Comparison of ENCODE assay signal across 1 cellular context in genomic region chr16:19135896-19136438, GRCh38.
TF ChIP-seq lines count a peak whose summit lies in the region.

No MANE protein-coding gene starts in this region.

TF ChIP-seq in HepG2, 621 proteins besides CTCF, POLR2A, EP300 and RAD21 (continued from another document and continues in another):
- no peak for TF ChIP-seq ZUFSP (CRISPR knock-in tag; IDR thresholded peaks at IDR 0.05; ENCODE audit: borderline replicate concordance)
- TF ChIP-seq SAP130 (CRISPR knock-in tag; IDR thresholded peaks at IDR 0.05; ENCODE audit: low read depth) = peak; percentile 35; the same call in 1 of the 2 replicates
- no peak for TF ChIP-seq ZNF530 (CRISPR knock-in tag; IDR thresholded peaks at IDR 0.05; ENCODE audit: low read depth)
- no peak for TF ChIP-seq ZNF878 (CRISPR knock-in tag; IDR thresholded peaks at IDR 0.05)
- TF ChIP-seq ZNF570 (CRISPR knock-in tag; IDR thresholded peaks at IDR 0.05; ENCODE audit: borderline replicate concordance) = no peak
- TF ChIP-seq, protein P1, sequence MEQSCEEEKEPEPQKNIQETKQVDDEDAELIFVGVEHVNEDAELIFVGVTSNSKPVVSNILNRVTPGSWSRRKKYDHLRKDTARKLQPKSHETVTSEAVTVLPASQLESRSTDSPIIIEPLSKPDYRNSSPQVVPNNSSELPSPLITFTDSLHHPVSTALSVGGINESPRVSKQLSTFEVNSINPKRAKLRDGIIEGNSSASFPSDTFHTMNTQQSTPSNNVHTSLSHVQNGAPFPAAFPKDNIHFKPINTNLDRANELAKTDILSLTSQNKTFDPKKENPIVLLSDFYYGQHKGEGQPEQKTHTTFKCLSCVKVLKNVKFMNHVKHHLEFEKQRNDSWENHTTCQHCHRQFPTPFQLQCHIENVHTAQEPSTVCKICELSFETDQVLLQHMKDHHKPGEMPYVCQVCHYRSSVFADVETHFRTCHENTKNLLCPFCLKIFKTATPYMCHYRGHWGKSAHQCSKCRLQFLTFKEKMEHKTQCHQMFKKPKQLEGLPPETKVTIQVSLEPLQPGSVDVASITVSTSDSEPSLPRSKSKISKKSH (CRISPR knock-in tag; IDR thresholded peaks at IDR 0.05; ENCODE audit: borderline replicate concordance) = 0 out of 2 replicates have a peak, but pooled peaks have one; percentile 42
- no peak for TF ChIP-seq DDIT3 (CRISPR knock-in tag; IDR thresholded peaks at IDR 0.05)
- TF ChIP-seq ZNF337 (CRISPR knock-in tag; IDR thresholded peaks at IDR 0.05; ENCODE audit: borderline replicate concordance, low read depth) = no peak
- TF ChIP-seq RBM22 (optimal IDR thresholded peaks at IDR 0.05; ENCODE audit: low read length) = no peak
- TF ChIP-seq ZBTB2 (CRISPR knock-in tag; IDR thresholded peaks at IDR 0.05; ENCODE audit: low read depth) = no peak
- TF ChIP-seq ZNF607 (CRISPR knock-in tag; IDR thresholded peaks at IDR 0.05; ENCODE audit: borderline replicate concordance) = no peak
- no peak for TF ChIP-seq NFE2 (CRISPR knock-in tag; IDR thresholded peaks at IDR 0.05)
- no peak for TF ChIP-seq PTBP1 (IDR thresholded peaks at IDR 0.05; ENCODE audit: low read depth, low read length, poor library complexity, severe bottlenecking)
- no peak for TF ChIP-seq PRPF4 (IDR thresholded peaks at IDR 0.05; ENCODE audit: low read depth, low read length, poor library complexity, severe bottlenecking)
- TF ChIP-seq, protein P2, sequence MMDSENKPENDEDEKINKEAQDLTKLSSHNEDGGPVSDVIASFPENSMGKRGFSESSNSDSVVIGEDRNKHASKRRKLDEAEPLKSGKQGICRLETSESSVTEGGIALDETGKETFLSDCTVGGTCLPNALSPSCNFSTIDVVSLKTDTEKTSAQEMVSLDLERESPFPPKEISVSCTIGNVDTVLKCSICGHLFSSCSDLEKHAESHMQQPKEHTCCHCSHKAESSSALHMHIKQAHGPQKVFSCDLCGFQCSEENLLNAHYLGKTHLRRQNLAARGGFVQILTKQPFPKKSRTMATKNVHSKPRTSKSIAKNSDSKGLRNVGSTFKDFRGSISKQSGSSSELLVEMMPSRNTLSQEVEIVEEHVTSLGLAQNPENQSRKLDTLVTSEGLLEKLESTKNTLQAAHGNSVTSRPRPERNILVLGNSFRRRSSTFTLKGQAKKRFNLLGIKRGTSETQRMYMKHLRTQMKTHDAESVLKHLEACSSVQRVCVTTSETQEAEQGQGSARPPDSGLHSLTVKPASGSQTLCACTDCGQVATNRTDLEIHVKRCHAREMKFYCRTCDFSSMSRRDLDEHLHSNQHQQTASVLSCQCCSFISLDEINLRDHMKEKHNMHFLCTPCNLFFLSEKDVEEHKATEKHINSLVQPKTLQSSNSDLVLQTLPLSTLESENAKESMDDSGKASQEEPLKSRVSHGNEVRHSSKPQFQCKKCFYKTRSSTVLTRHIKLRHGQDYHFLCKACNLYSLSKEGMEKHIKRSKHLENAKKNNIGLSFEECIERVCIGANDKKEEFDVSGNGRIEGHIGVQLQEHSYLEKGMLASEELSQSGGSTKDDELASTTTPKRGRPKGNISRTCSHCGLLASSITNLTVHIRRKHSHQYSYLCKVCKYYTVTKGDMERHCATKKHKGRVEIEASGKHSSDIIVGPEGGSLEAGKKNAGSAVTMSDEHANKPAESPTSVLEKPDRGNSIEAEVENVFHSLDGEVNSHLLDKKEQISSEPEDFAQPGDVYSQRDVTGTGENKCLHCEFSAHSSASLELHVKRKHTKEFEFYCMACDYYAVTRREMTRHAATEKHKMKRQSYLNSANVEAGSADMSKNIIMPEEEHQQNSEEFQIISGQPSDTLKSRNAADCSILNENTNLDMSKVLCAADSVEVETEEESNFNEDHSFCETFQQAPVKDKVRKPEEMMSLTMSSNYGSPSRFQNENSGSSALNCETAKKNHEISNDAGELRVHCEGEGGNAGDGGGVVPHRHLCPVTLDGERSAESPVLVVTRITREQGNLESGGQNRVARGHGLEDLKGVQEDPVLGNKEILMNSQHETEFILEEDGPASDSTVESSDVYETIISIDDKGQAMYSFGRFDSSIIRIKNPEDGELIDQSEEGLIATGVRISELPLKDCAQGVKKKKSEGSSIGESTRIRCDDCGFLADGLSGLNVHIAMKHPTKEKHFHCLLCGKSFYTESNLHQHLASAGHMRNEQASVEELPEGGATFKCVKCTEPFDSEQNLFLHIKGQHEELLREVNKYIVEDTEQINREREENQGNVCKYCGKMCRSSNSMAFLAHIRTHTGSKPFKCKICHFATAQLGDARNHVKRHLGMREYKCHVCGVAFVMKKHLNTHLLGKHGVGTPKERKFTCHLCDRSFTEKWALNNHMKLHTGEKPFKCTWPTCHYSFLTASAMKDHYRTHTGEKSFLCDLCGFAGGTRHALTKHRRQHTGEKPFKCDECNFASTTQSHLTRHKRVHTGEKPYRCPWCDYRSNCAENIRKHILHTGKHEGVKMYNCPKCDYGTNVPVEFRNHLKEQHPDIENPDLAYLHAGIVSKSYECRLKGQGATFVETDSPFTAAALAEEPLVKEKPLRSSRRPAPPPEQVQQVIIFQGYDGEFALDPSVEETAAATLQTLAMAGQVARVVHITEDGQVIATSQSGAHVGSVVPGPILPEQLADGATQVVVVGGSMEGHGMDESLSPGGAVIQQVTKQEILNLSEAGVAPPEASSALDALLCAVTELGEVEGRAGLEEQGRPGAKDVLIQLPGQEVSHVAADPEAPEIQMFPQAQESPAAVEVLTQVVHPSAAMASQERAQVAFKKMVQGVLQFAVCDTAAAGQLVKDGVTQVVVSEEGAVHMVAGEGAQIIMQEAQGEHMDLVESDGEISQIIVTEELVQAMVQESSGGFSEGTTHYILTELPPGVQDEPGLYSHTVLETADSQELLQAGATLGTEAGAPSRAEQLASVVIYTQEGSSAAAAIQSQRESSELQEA (CRISPR knock-in tag; IDR thresholded peaks at IDR 0.05; ENCODE audit: not compliant biosample characterization) = no peak
- TF ChIP-seq ZNF318 (CRISPR knock-in tag; IDR thresholded peaks at IDR 0.05) = no peak
- TF ChIP-seq, protein P3, sequence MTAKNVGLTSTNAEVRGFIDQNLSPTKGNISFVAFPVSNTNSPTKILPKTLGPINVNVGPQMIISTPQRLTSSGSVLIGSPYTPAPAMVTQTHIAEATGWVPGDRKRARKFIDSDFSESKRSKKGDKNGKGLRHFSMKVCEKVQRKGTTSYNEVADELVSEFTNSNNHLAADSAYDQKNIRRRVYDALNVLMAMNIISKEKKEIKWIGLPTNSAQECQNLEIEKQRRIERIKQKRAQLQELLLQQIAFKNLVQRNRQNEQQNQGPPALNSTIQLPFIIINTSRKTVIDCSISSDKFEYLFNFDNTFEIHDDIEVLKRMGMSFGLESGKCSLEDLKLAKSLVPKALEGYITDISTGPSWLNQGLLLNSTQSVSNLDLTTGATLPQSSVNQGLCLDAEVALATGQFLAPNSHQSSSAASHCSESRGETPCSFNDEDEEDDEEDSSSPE (CRISPR knock-in tag; IDR thresholded peaks at IDR 0.05) = no peak
- 0 out of 2 replicates have a peak, but pooled peaks have one; percentile 32 for TF ChIP-seq ZNF225 (CRISPR knock-in tag; IDR thresholded peaks at IDR 0.05)
- TF ChIP-seq ZNF317 (CRISPR knock-in tag; IDR thresholded peaks at IDR 0.05) = no peak
- no peak for TF ChIP-seq ZNF260 (CRISPR knock-in tag; IDR thresholded peaks at IDR 0.05; ENCODE audit: borderline replicate concordance, low read depth)
- TF ChIP-seq ZNF10 (CRISPR knock-in tag; IDR thresholded peaks at IDR 0.05; ENCODE audit: borderline replicate concordance, low read depth) = no peak
- TF ChIP-seq SUZ12 (IDR thresholded peaks at IDR 0.05; ENCODE audit: low read depth, low read length) = no peak
- TF ChIP-seq STAT6 (CRISPR knock-in tag; IDR thresholded peaks at IDR 0.05; ENCODE audit: borderline replicate concordance) = no peak
- TF ChIP-seq ATF1 (CRISPR knock-in tag; IDR thresholded peaks at IDR 0.05) = no peak
- no peak for TF ChIP-seq ZBTB21 (CRISPR knock-in tag; IDR thresholded peaks at IDR 0.05)
- TF ChIP-seq HOXD1 (CRISPR knock-in tag; IDR thresholded peaks at IDR 0.05) = no peak
- no peak for TF ChIP-seq CBX2 (IDR thresholded peaks at IDR 0.05; ENCODE audit: low read depth, low read length)
- no peak for TF ChIP-seq CBX2 (CRISPR knock-in tag; IDR thresholded peaks at IDR 0.05; ENCODE audit: low read depth)
- TF ChIP-seq ZNF562 (CRISPR knock-in tag; IDR thresholded peaks at IDR 0.05; ENCODE audit: borderline replicate concordance) = no peak
